Comparison of ENCODE assay signal across 14 cellular contexts in genomic region chr10:132514841-132515521, GRCh38. TPM values are rescaled to one million over a fixed set of nuclear protein-coding genes. Genes with fewer than 3 reads are reported as not detected.
DNase-seq lines count a peak whose midpoint lies in the region; ATAC-seq and TF ChIP-seq lines count a peak whose summit lies in the region.
"Had no signal": no experiment of that assay in that cellular context is flagged by ENCODE, and none has a peak within 500 bp of the region (broad histone marks: within the 10 kb centered on the region; RNA-seq: fewer than 3 reads in every experiment).

No MANE protein-coding gene starts in this region.

- H3K4me3 ChIP-seq in coronary artery (no peak overlapping the region), neural cell (ENCODE audit: low read length) (no peak overlapping the region), urinary bladder (ENCODE audit: low read depth, low read length) (no peak overlapping the region), foreskin fibroblast (ENCODE audit: low read depth in 1 of 2, low read length in 2 of 2) (no peak overlapping the region)
- H3K4me3 ChIP-seq: A549, mucosa of descending colon, SK-N-MC had no signal

- TF ChIP-seq CTCF in coronary artery (IDR thresholded peaks at IDR 0.05): no peak
- TF ChIP-seq CTCF in neural cell (IDR thresholded peaks at IDR 0.05; ENCODE audit: poor library complexity, severe bottlenecking): no peak
- TF ChIP-seq CTCF in foreskin fibroblast (IDR thresholded peaks at IDR 0.05; ENCODE audit: low read depth, low read length): no peak

- H2AFZ ChIP-seq in neural cell (ENCODE audit: low read depth, low read length): no peak overlapping the region

- no peak for TF ChIP-seq EP300 in neural cell (conservative IDR thresholded peaks at IDR 0.05; ENCODE audit: poor library complexity, severe bottlenecking)

- no peak overlapping the region for H3K4me2 ChIP-seq in neural cell (ENCODE audit: low read length)
- H3K4me2 ChIP-seq: A549 had no signal

- no peaks in the 10 kb centered on the region for H3K36me3 Mint-ChIP-seq in activated T-cell treated with anti-CD3 and anti-CD28 coated beads, Interleukin-2, amount 50 U/mL, for 4 hours (ENCODE audit: insufficient read depth)

- no peaks in the 10 kb centered on the region for H3K9me2 ChIP-seq in neural cell (ENCODE audit: insufficient read depth, low read length)

- DNase-seq in activated T-cell treated with anti-CD3 and anti-CD28 coated beads, Interleukin-2, amount 50 U/mL, for 4 hours: peak; percentile 3
- DNase-seq in activated T-cell treated with anti-CD3 and anti-CD28 coated beads for 4 hours: no peak
- peak; percentile 71 for DNase-seq in coronary artery (ENCODE audit: low spot score)
- DNase-seq in activated CD4-positive, alpha-beta T cell treated with anti-CD3 and anti-CD28 coated beads, Interleukin-2, amount 50 U/mL, for 1 hour: no peak
- no peak for DNase-seq in foreskin fibroblast
- DNase-seq: hypothalamus, NCI-H146, substantia nigra had no signal

- peak overlapping the region in 1 of 2 donors; percentile 11 for H3K27ac ChIP-seq in coronary artery
- H3K27ac ChIP-seq in neural cell (ENCODE audit: low read length): peak overlapping the region; percentile 54
- H3K27ac ChIP-seq in urinary bladder (ENCODE audit: low read depth): peak overlapping the region; percentile 14
- H3K27ac ChIP-seq: SK-N-MC had no signal

- no peaks in the 10 kb centered on the region for H3F3A ChIP-seq in neural cell (ENCODE audit: insufficient read depth, low read length, poor library complexity, severe bottlenecking)

- no peak for ATAC-seq in activated T-cell treated with anti-CD3 and anti-CD28 coated beads, Interleukin-2, amount 50 U/mL, for 4 hours
- ATAC-seq in GM21360 (IDR thresholded peaks at IDR 0.05; ENCODE audit: unreplicated experiment): no peak
- ATAC-seq: A549, mucosa of descending colon had no signal

- no peaks in the 10 kb centered on the region for H3K79me2 ChIP-seq in neural cell (replicated peaks; ENCODE audit: insufficient read depth, low read length)

- no peaks in the 10 kb centered on the region for H3K9me3 ChIP-seq in neural cell (ENCODE audit: low read length)

- no peaks in the 10 kb centered on the region for H3K36me3 ChIP-seq in neural cell (ENCODE audit: insufficient read depth, low read length)
- no peaks in the 10 kb centered on the region for H3K36me3 ChIP-seq in urinary bladder (ENCODE audit: insufficient read depth)

- H3K4me1 ChIP-seq in urinary bladder (ENCODE audit: insufficient read depth): no peaks in the 10 kb centered on the region

- H3K9me3 Mint-ChIP-seq in activated T-cell treated with anti-CD3 and anti-CD28 coated beads, Interleukin-2, amount 50 U/mL, for 4 hours: peaks cover 3% of the 10 kb centered on the region

- H3K27me3 ChIP-seq in neural cell (ENCODE audit: insufficient read depth, low read depth, low read length): no peaks in the 10 kb centered on the region

- H3K4me1 Mint-ChIP-seq in activated T-cell treated with anti-CD3 and anti-CD28 coated beads, Interleukin-2, amount 50 U/mL, for 4 hours (ENCODE audit: low read depth): no peaks in the 10 kb centered on the region

- H3K4me3 Mint-ChIP-seq in activated T-cell treated with anti-CD3 and anti-CD28 coated beads, Interleukin-2, amount 50 U/mL, for 4 hours: no peak overlapping the region

- 70% methylated on average over 21 of the region's 21 CpGs for WGBS in urinary bladder

- peaks cover 2% of the 10 kb centered on the region for H3K27me3 Mint-ChIP-seq in activated T-cell treated with anti-CD3 and anti-CD28 coated beads, Interleukin-2, amount 50 U/mL, for 4 hours (ENCODE audit: low read depth)

- H3K9ac ChIP-seq in neural cell (ENCODE audit: low read length): peak overlapping the region; percentile 10

- no peak for TF ChIP-seq RAD21 in neural cell (conservative IDR thresholded peaks at IDR 0.05)

- no peaks in the 10 kb centered on the region for H4K20me1 ChIP-seq in neural cell (ENCODE audit: insufficient read depth)

TF ChIP-seq in neural cell, 6 proteins besides CTCF, POLR2A, EP300 and RAD21:
- no peak for TF ChIP-seq REST (IDR thresholded peaks at IDR 0.05; ENCODE audit: borderline replicate concordance)
- no peak for TF ChIP-seq EZH2 (IDR thresholded peaks at IDR 0.05; ENCODE audit: borderline replicate concordance, insufficient read depth, low read length, poor library complexity, severe bottlenecking)
- no peak for TF ChIP-seq POLR2AphosphoS5 (IDR thresholded peaks at IDR 0.05)
- TF ChIP-seq TAF1 (IDR thresholded peaks at IDR 0.05; ENCODE audit: low read depth): no peak
- TF ChIP-seq SMC3 (conservative IDR thresholded peaks at IDR 0.05; ENCODE audit: poor library complexity): no peak
- no peak for TF ChIP-seq MXI1 (conservative IDR thresholded peaks at IDR 0.05; ENCODE audit: poor library complexity, severe bottlenecking)
TF ChIP-seq in neural cell: peak in this region for 0.

RNA-seq across cellular contexts. Expression of gene INPP5A, which starts 22.6 kb away (rescaled TPM):
- total RNA-seq in activated T-cell treated with anti-CD3 and anti-CD28 coated beads, Interleukin-2, amount 50 U/mL, for 4 hours: 1 to 10 TPM; 5.8 to 8.8 (median 6.9) TPM
- polyA plus RNA-seq in neural cell (44.5 and 48.8 TPM in 2 replicates), urinary bladder (66.2 TPM)
- 86.2 and 89.9 TPM in 2 replicates for polyA minus RNA-seq in neural cell
- 61.0 TPM for total RNA-seq in urinary bladder

Comparison
In these comparisons a context has a peak if more than half of its experiments do, and no peak if none do; other contexts are left out.
1. DNase-seq: peak in activated T-cell treated with anti-CD3 and anti-CD28 coated beads, Interleukin-2, amount 50 U/mL, for 4 hours (single experiment) and coronary artery (single experiment); none in activated T-cell treated with anti-CD3 and anti-CD28 coated beads for 4 hours (single experiment), activated CD4-positive, alpha-beta T cell treated with anti-CD3 and anti-CD28 coated beads, Interleukin-2, amount 50 U/mL, for 1 hour (single experiment) and foreskin fibroblast (0 of 2).